Comparison of ENCODE assay signal across 10 cellular contexts in genomic region chr14:54253195-54253947, GRCh38.
DNase-seq lines count a peak whose midpoint lies in the region; ATAC-seq and TF ChIP-seq lines count a peak whose summit lies in the region.
"Had no signal": no experiment of that assay in that cellular context is flagged by ENCODE, and none has a peak within 500 bp of the region (broad histone marks: within the 10 kb centered on the region; RNA-seq: fewer than 3 reads in every experiment).

No MANE protein-coding gene starts in this region.

- H3K36me3 ChIP-seq in mammary epithelial cell (ENCODE audit: insufficient read depth, low read length): no peaks in the 10 kb centered on the region
- H3K36me3 ChIP-seq: neutrophil had no signal

- peaks cover 13% of the 10 kb centered on the region for H3K27me3 Mint-ChIP-seq in activated CD4-positive, alpha-beta T cell treated with anti-CD3 and anti-CD28 coated beads, Interleukin-2, amount 10 ng/mL, durations not matched to agents 7 days and 5 days
- peaks cover 43% of the 10 kb centered on the region for H3K27me3 Mint-ChIP-seq in stimulated activated memory B cell treated with anti-CD40 and anti-IgM and Interleukin-4, amounts not matched to agents 10 μg/mL and 1 μg/mL and 100 μg/mL, for 72 hours

- DNase-seq in activated CD4-positive, alpha-beta T cell treated with anti-CD3 and anti-CD28 coated beads for 48 hours: peak; percentile 44
- DNase-seq in activated CD4-positive, alpha-beta T cell treated with anti-CD3 and anti-CD28 coated beads, Interleukin-2, amount 10 ng/mL, durations not matched to agents 7 days and 5 days: no peak
- DNase-seq in mammary epithelial cell (peak; percentile 89), DMS153 (lab: John Stamatoyannopoulos, UW) (no peak), cardiac septum (ENCODE audit: low spot score) (no peak), G401 (ENCODE audit: low spot score) (no peak)

- H3K27me3 ChIP-seq in mammary epithelial cell (ENCODE audit: insufficient read depth, low read length): no peaks in the 10 kb centered on the region

- H3K79me2 ChIP-seq in mammary epithelial cell (ENCODE audit: insufficient read depth, low read length): no peaks in the 10 kb centered on the region

- H3K4me1 Mint-ChIP-seq in activated CD4-positive, alpha-beta T cell treated with anti-CD3 and anti-CD28 coated beads, Interleukin-2, amount 10 ng/mL, durations not matched to agents 7 days and 5 days: no peaks in the 10 kb centered on the region
- peaks cover 6% of the 10 kb centered on the region for H3K4me1 Mint-ChIP-seq in stimulated activated memory B cell treated with anti-CD40 and anti-IgM and Interleukin-4, amounts not matched to agents 10 μg/mL and 1 μg/mL and 100 μg/mL, for 72 hours
- H3K4me1 Mint-ChIP-seq: B cell had no signal

- BruUV-seq in mammary epithelial cell (replicated peaks; lab: Mats Ljungman, UMichigan): no TSS peak

- peak overlapping the region; percentile 15 for H2AFZ ChIP-seq in mammary epithelial cell (ENCODE audit: low read depth, low read length)

- no peaks in the 10 kb centered on the region for H4K20me1 ChIP-seq in mammary epithelial cell (ENCODE audit: insufficient read depth, low read length)

- in situ Hi-C loops in mammary epithelial cell (cut with MboI; ENCODE audit: low sequenced_read_pairs in 2 of 2): no loop called here
- in situ Hi-C loops in G401 (cut with HindIII; ENCODE audit: low sequenced_read_pairs): no loop called here

- peak; percentile 82 for ATAC-seq in HG03469 (IDR thresholded peaks at IDR 0.05; ENCODE audit: unreplicated experiment)
- peak; percentile 81 for ATAC-seq in stimulated activated memory B cell treated with anti-CD40 and anti-IgM and Interleukin-4, amounts not matched to agents 10 μg/mL and 1 μg/mL and 100 μg/mL, for 72 hours

- no peaks in the 10 kb centered on the region for H3K9me3 Mint-ChIP-seq in activated CD4-positive, alpha-beta T cell treated with anti-CD3 and anti-CD28 coated beads, Interleukin-2, amount 10 ng/mL, durations not matched to agents 7 days and 5 days
- H3K9me3 Mint-ChIP-seq in stimulated activated memory B cell treated with anti-CD40 and anti-IgM and Interleukin-4, amounts not matched to agents 10 μg/mL and 1 μg/mL and 100 μg/mL, for 72 hours: no peaks in the 10 kb centered on the region

- no peak overlapping the region for H3K4me3 Mint-ChIP-seq in activated CD4-positive, alpha-beta T cell treated with anti-CD3 and anti-CD28 coated beads, Interleukin-2, amount 10 ng/mL, durations not matched to agents 7 days and 5 days
- H3K4me3 Mint-ChIP-seq in stimulated activated memory B cell treated with anti-CD40 and anti-IgM and Interleukin-4, amounts not matched to agents 10 μg/mL and 1 μg/mL and 100 μg/mL, for 72 hours: no peak overlapping the region
- H3K4me3 Mint-ChIP-seq: B cell had no signal

- intact Hi-C loops in mammary epithelial cell (cut with micrococcal nuclease): loop anchor here (2.0 to 10.0 kb wide), 3 partner anchors 63 to 299 kb away; partner anchors contain the start of gene BMP4
- intact Hi-C loops in cardiac septum (cut with DNase I): no loop called here

- no peak overlapping the region for H3K27ac Mint-ChIP-seq in activated CD4-positive, alpha-beta T cell treated with anti-CD3 and anti-CD28 coated beads, Interleukin-2, amount 10 ng/mL, durations not matched to agents 7 days and 5 days
- peak overlapping the region; percentile 34 for H3K27ac Mint-ChIP-seq in stimulated activated memory B cell treated with anti-CD40 and anti-IgM and Interleukin-4, amounts not matched to agents 10 μg/mL and 1 μg/mL and 100 μg/mL, for 72 hours
- H3K27ac Mint-ChIP-seq: B cell had no signal

- CTCF ChIA-PET in activated CD4-positive, alpha-beta T cell treated with anti-CD3 and anti-CD28 coated beads, Interleukin-2, amount 10 ng/mL, durations not matched to agents 7 days and 5 days (lab: Charles Lee): no interaction called here
- CTCF ChIA-PET in mammary epithelial cell (lab: Charles Lee; ENCODE audit: low non-redundant PET): no interaction called here

- WGBS in mammary epithelial cell (ENCODE audit: low coverage, missing lambda C conversion rate): 0% methylated on average over 4 of the region's 4 CpGs

- peaks cover 33% of the 10 kb centered on the region for H3K4me1 ChIP-seq in mammary epithelial cell (ENCODE audit: insufficient read depth, low read length)

- dilution Hi-C loops in mammary epithelial cell (cut with HindIII; ENCODE audit: low sequenced_read_pairs): no loop called here

- POLR2A ChIA-PET in activated CD4-positive, alpha-beta T cell treated with anti-CD3 and anti-CD28 coated beads, Interleukin-2, amount 10 ng/mL, durations not matched to agents 7 days and 5 days (lab: Charles Lee): no interaction called here

- no peak for TF ChIP-seq CTCF in mammary epithelial cell (conservative IDR thresholded peaks at IDR 0.05 in 1 of 2, IDR thresholded peaks at IDR 0.05 in 1 of 2; ENCODE audit: extremely low read depth in 1 of 2, insufficient read depth in 1 of 2, low read depth in 1 of 2, low read length in 2 of 2)

- H3K4me3 ChIP-seq in mammary epithelial cell (replicated peaks in 1 of 3; ENCODE audit: insufficient read depth in 1 of 3, low read depth in 2 of 3, low read length in 3 of 3): no peak overlapping the region

- no peak overlapping the region for H3K9ac ChIP-seq in mammary epithelial cell (ENCODE audit: insufficient read depth, low read length)

- no peak overlapping the region for H3K4me2 ChIP-seq in mammary epithelial cell (ENCODE audit: insufficient read depth, low read depth, low read length)

- H3K9me3 ChIP-seq in mammary epithelial cell (replicated peaks; ENCODE audit: insufficient read depth, low read length): no peaks in the 10 kb centered on the region
- H3K9me3 ChIP-seq: neutrophil had no signal

- no peaks in the 10 kb centered on the region for H3K36me3 Mint-ChIP-seq in activated CD4-positive, alpha-beta T cell treated with anti-CD3 and anti-CD28 coated beads, Interleukin-2, amount 10 ng/mL, durations not matched to agents 7 days and 5 days (ENCODE audit: low read depth)
- no peaks in the 10 kb centered on the region for H3K36me3 Mint-ChIP-seq in stimulated activated memory B cell treated with anti-CD40 and anti-IgM and Interleukin-4, amounts not matched to agents 10 μg/mL and 1 μg/mL and 100 μg/mL, for 72 hours

- H3K27ac ChIP-seq in mammary epithelial cell (ENCODE audit: insufficient read depth, low read depth, low read length): peak overlapping the region; percentile 93
- H3K27ac ChIP-seq: neutrophil had no signal

Comparison
In these comparisons a context has a peak if more than half of its experiments do, and no peak if none do; other contexts are left out.
1. DNase-seq: peak in activated CD4-positive, alpha-beta T cell treated with anti-CD3 and anti-CD28 coated beads for 48 hours (single experiment) and mammary epithelial cell (single experiment); none in activated CD4-positive, alpha-beta T cell treated with anti-CD3 and anti-CD28 coated beads, Interleukin-2, amount 10 ng/mL, durations not matched to agents 7 days and 5 days (single experiment), DMS153 (single experiment), cardiac septum (single experiment) and G401 (single experiment).